3 cellular contexts compared by ENCODE assay signal in the genomic region with DNA sequence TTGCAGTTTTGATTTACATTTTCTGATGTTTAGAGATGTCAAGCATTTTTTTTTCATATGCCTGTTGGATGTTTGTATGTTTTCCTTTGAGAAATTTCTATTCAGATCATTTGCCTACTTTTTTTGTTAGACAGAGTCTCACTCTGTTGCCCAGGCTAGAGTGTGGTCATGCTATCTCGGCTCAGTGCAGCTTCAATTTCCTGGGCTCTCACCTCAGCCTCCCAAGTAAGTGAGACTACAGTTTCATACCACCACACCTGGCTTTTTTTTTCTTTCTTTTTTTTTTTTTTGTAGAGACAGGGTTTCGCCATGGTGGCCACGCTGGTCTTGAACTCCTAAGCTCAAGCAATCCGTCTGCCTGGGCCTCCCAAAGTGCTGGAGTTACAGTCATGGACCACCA.
"Had no signal": no experiment of that assay in that cellular context is flagged by ENCODE, and none has a peak within 500 bp of the region (broad histone marks: within the 10 kb centered on the region; RNA-seq: fewer than 3 reads in every experiment).

No MANE protein-coding gene starts in this region.

- H3K4me3 ChIP-seq: GM12878 had no signal

- DNase-seq: GDM1, GF-D8 had no signal

- ATAC-seq: GM12878 had no signal
